In genomic region chr6:134662077-134662476, GRCh38 we compare ENCODE assay signal across 16 cellular contexts.
DNase-seq lines count a peak whose midpoint lies in the region; ATAC-seq and TF ChIP-seq lines count a peak whose summit lies in the region.
"Had no signal": no experiment of that assay in that cellular context is flagged by ENCODE, and none has a peak within 500 bp of the region (broad histone marks: within the 10 kb centered on the region; RNA-seq: fewer than 3 reads in every experiment).

No MANE protein-coding gene starts in this region.

- no peak overlapping the region for H3K9ac ChIP-seq in BLaER1

- peaks cover 76% of the 10 kb centered on the region for H3K4me1 Mint-ChIP-seq in osteocyte (ENCODE audit: unreplicated experiment)
- H3K4me1 Mint-ChIP-seq: B cell had no signal

- CTCF ChIA-PET in HEK293 (lab: Yijun Ruan, JAX), result no interaction called here

- POLR2A ChIA-PET in HEK293 (lab: Yijun Ruan, JAX), result no interaction called here

- H3K9me3 ChIP-seq in BLaER1, result no peaks in the 10 kb centered on the region
- H3K9me3 ChIP-seq in HEK293 (ENCODE audit: control insufficient read depth, insufficient read depth, low read depth, low read length), result no peaks in the 10 kb centered on the region
- H3K9me3 ChIP-seq: Caco-2 had no signal

- H3K27ac Mint-ChIP-seq in osteocyte (ENCODE audit: unreplicated experiment), result peak overlapping the region; percentile 95
- H3K27ac Mint-ChIP-seq: B cell; CD4-positive, alpha-beta T cell; CD8-positive, alpha-beta T cell had no signal

- no peaks in the 10 kb centered on the region for H3K27me3 Mint-ChIP-seq in osteocyte (ENCODE audit: unreplicated experiment)
- H3K27me3 Mint-ChIP-seq: B cell; CD4-positive, alpha-beta T cell had no signal

- H3K4me3 ChIP-seq in BLaER1 (no peak overlapping the region), HEK293 (ENCODE audit: low read depth, low read length) (no peak overlapping the region), coronary artery (no peak overlapping the region)

- peaks cover 9% of the 10 kb centered on the region for H3K4me1 ChIP-seq in BLaER1
- no peaks in the 10 kb centered on the region for H3K4me1 ChIP-seq in HEK293 (ENCODE audit: control insufficient read depth, insufficient read depth, low read length)

- TF ChIP-seq CTCF in HEK293 (tag by site-specific recombination; IDR thresholded peaks at IDR 0.05), result no peak
- no peak for TF ChIP-seq CTCF in osteocyte (IDR thresholded peaks at IDR 0.05)
- TF ChIP-seq CTCF in coronary artery (IDR thresholded peaks at IDR 0.05), result no peak

- H3K27ac ChIP-seq in BLaER1, result no peak overlapping the region
- no peak overlapping the region for H3K27ac ChIP-seq in HEK293 (ENCODE audit: extremely low read depth, low read depth, low read length)
- no peak overlapping the region for H3K27ac ChIP-seq in coronary artery
- H3K27ac ChIP-seq: C4-2B had no signal

- no peak for ATAC-seq in HG03439 (IDR thresholded peaks at IDR 0.05; ENCODE audit: unreplicated experiment)
- ATAC-seq: CD8-positive, alpha-beta T cell had no signal

- H3K4me3 Mint-ChIP-seq in osteocyte (ENCODE audit: unreplicated experiment), result no peak overlapping the region
- H3K4me3 Mint-ChIP-seq: B cell; CD4-positive, alpha-beta T cell; CD8-positive, alpha-beta T cell had no signal

- no peaks in the 10 kb centered on the region for H3K36me3 ChIP-seq in BLaER1
- H3K36me3 ChIP-seq in HEK293 (ENCODE audit: control insufficient read depth in 2 of 2, insufficient read depth in 1 of 2, low read length in 2 of 2), result no peaks in the 10 kb centered on the region

- no peaks in the 10 kb centered on the region for H3K27me3 ChIP-seq in BLaER1

- DNase-seq in osteocyte (ENCODE audit: extremely low spot score, unreplicated experiment) (no peak), NCI-H2227 treated with DMSO at 0.1 percent for 48 hours (lab: John Stamatoyannopoulos, UW) (no peak), coronary artery (ENCODE audit: low spot score) (no peak)
- DNase-seq: 8988T; AML-193; Caco-2; Calu3; CD4-positive, alpha-beta T cell; CD8-positive, alpha-beta T cell; DMS79 treated with DMSO at 0.1 percent for 48 hours; GF-D8 had no signal

- H3K4me2 ChIP-seq in BLaER1, result peak overlapping the region; percentile 20; the same call in 1 of the 2 replicates

- H4K20me1 ChIP-seq in BLaER1, result no peaks in the 10 kb centered on the region

- peaks cover 4% of the 10 kb centered on the region for H3K36me3 Mint-ChIP-seq in osteocyte (ENCODE audit: unreplicated experiment)
- H3K36me3 Mint-ChIP-seq: CD8-positive, alpha-beta T cell had no signal

- H3K9me3 Mint-ChIP-seq in osteocyte (ENCODE audit: unreplicated experiment), result no peaks in the 10 kb centered on the region
- H3K9me3 Mint-ChIP-seq: CD4-positive, alpha-beta T cell; CD8-positive, alpha-beta T cell had no signal

TF ChIP-seq in HEK293, 187 proteins besides CTCF, POLR2A, EP300 and RAD21 (continues in another document):
- TF ChIP-seq ZNF529 (tag by site-specific recombination; IDR thresholded peaks at IDR 0.05; ENCODE audit: insufficient replicate concordance) (peak; percentile 75), ZNF514 (tag by site-specific recombination; IDR thresholded peaks at IDR 0.05) (peak; percentile 75; the same call in 1 of the 2 replicates), ZBTB8A (tag by site-specific recombination; IDR thresholded peaks at IDR 0.05) (peak; percentile 81), YY1 (tag by site-specific recombination; IDR thresholded peaks at IDR 0.05) (no peak), ZBTB11 (tag by site-specific recombination; conservative IDR thresholded peaks at IDR 0.05; ENCODE audit: low read depth) (peak; percentile 87), MEIS1 (CRISPR knock-in tag; IDR thresholded peaks at IDR 0.05; ENCODE audit: borderline replicate concordance) (no peak), ZFP41 (tag by site-specific recombination; IDR thresholded peaks at IDR 0.05; ENCODE audit: borderline replicate concordance) (no peak), ZNF639 (tag by site-specific recombination; IDR thresholded peaks at IDR 0.05) (peak; percentile 74; the same call in 1 of the 2 replicates), TSHZ1 (tag by site-specific recombination; IDR thresholded peaks at IDR 0.05; ENCODE audit: borderline replicate concordance) (no peak), ZNF324 (tag by site-specific recombination; IDR thresholded peaks at IDR 0.05) (no peak), ZNF704 (tag by site-specific recombination; IDR thresholded peaks at IDR 0.05) (0 out of 2 replicates have a peak, but pooled peaks have one; percentile 41), ZNF266 (tag by site-specific recombination; IDR thresholded peaks at IDR 0.05; ENCODE audit: low read depth) (peak; percentile 88), ZNF792 (tag by site-specific recombination; IDR thresholded peaks at IDR 0.05) (no peak), BCL11A (tag by site-specific recombination; IDR thresholded peaks at IDR 0.05; ENCODE audit: low read depth) (no peak), ZNF184 (tag by site-specific recombination; IDR thresholded peaks at IDR 0.05) (no peak), ZBTB48 (tag by site-specific recombination; IDR thresholded peaks at IDR 0.05) (no peak), ZNF521 (tag by site-specific recombination; IDR thresholded peaks at IDR 0.05) (no peak), ZNF311 (tag by site-specific recombination; IDR thresholded peaks at IDR 0.05; ENCODE audit: borderline replicate concordance) (no peak), SP2 (tag by site-specific recombination; IDR thresholded peaks at IDR 0.05) (no peak)
